In the genomic region with DNA sequence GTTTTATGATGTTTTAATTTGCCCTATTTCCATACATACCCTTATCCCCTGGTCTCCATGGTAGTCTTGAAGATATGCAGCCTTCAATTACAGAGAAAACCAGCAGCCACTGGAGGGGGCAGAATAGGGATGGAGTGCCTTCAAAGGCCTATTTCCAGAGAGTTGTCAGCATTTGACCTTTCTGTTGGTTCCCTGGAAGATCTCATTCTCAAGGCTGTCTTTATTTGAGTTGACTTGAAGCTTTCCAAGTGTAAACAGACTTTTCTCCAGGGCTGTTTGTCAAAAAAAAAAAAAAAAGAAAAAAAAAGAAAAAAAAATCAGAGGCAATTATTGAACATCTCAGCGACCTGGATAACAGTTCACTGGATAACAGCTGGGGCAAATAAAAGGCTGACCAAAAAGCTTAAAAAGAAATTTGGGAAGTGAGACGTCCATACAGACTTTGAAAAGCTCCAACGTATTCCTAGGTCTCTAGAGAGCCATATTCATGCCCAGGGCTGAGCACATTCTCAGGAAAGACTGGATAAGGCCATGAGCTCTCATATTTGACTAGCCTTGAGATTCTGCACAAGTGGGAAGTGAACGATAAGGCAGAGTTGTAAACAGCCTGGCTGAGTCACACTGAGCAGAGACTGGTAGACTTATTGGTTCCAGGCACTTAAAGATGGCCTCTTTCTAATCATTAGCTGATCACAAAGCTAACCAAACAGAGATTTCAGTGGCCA, we compare ENCODE assay signal across 12 cellular contexts.
A peak's percentile ranks its signal among the peaks of the same experiment; 100 is the strongest.
DNase-seq lines count a peak whose midpoint lies in the region; ATAC-seq and TF ChIP-seq lines count a peak whose summit lies in the region.
"Had no signal": no experiment of that assay in that cellular context is flagged by ENCODE, and none has a peak within 500 bp of the region (broad histone marks: within the 10 kb centered on the region; RNA-seq: fewer than 3 reads in every experiment).

No MANE protein-coding gene starts in this region.

- peaks cover 4% of the 10 kb centered on the region for H3K36me3 Mint-ChIP-seq in neural progenitor cell

- WGBS in upper lobe of left lung, 2 donors = 54 to 64% methylated on average over 4 of the region's 4 CpGs

- DNase-seq in amniotic epithelial cell (ENCODE audit: low read depth) = peak; percentile 96
- peak; percentile 96 for DNase-seq in fibroblast of villous mesenchyme (ENCODE audit: low read depth)
- DNase-seq in neural progenitor cell (ENCODE audit: low spot score) = no peak
- DNase-seq in upper lobe of left lung = no peak
- DNase-seq in DMS79 treated with DMSO at 0.1 percent for 48 hours (lab: John Stamatoyannopoulos, UW) = no peak
- DNase-seq in cerebellar nuclear complex (lab: John Stamatoyannopoulos, UW) = no peak
- DNase-seq in SW 1271 (lab: John Stamatoyannopoulos, UW) = no peak
- DNase-seq: activated T-cell treated with anti-CD3 and anti-CD28 coated beads, Interleukin-2, amount 50 U/mL, for 4 hours; COR-L47 had no signal

- no peaks in the 10 kb centered on the region for H3K79me2 ChIP-seq in neural progenitor cell (ENCODE audit: low read depth)

- no peak overlapping the region for H2AFZ ChIP-seq in neural progenitor cell (replicated peaks)

- peaks cover 30% of the 10 kb centered on the region for H3K9me3 Mint-ChIP-seq in neural progenitor cell

- H3K4me1 Mint-ChIP-seq in neural progenitor cell = peaks cover 32% of the 10 kb centered on the region

- no peak overlapping the region for H3K9ac ChIP-seq in neural progenitor cell

- H4K20me1 ChIP-seq in neural progenitor cell (ENCODE audit: low read depth) = no peaks in the 10 kb centered on the region

- H3K4me3 ChIP-seq in fibroblast of villous mesenchyme (ENCODE audit: low read depth, low read length) (no peak overlapping the region), neural progenitor cell (no peak overlapping the region), upper lobe of left lung (no peak overlapping the region)

- peak overlapping the region; percentile 46 for H3K27ac Mint-ChIP-seq in neural progenitor cell

- H3K4me1 ChIP-seq in neural progenitor cell (no peaks in the 10 kb centered on the region), upper lobe of left lung (peaks cover 4 to 9% (median 7%) of the 10 kb centered on the region in 4 donors)

- no peak overlapping the region for H3K4me3 Mint-ChIP-seq in neural progenitor cell
- H3K4me3 Mint-ChIP-seq: activated T-cell treated with anti-CD3 and anti-CD28 coated beads, Interleukin-2, amount 50 U/mL, for 4 hours had no signal

- H3F3A ChIP-seq in neural progenitor cell (ENCODE audit: low read depth) = no peaks in the 10 kb centered on the region

- TF ChIP-seq POLR2A in upper lobe of left lung (IDR thresholded peaks at IDR 0.05) = no peak

- H3K27me3 Mint-ChIP-seq in neural progenitor cell (ENCODE audit: insufficient read depth, low read depth) = peaks cover 4% of the 10 kb centered on the region

- no peak overlapping the region for H3K4me2 ChIP-seq in neural progenitor cell

- H3K27ac ChIP-seq in neural progenitor cell (no peak overlapping the region), upper lobe of left lung (peak overlapping the region; percentile 51 to 75 (median 66))
- H3K27ac ChIP-seq: epithelial cell of prostate had no signal

- no peaks in the 10 kb centered on the region for H3K36me3 ChIP-seq in neural progenitor cell
- no peaks in the 10 kb centered on the region for H3K36me3 ChIP-seq in upper lobe of left lung

- TF ChIP-seq CTCF in fibroblast of villous mesenchyme (IDR thresholded peaks at IDR 0.05; ENCODE audit: insufficient read depth, low read depth, low read length) = no peak
- TF ChIP-seq CTCF in neural progenitor cell (IDR thresholded peaks at IDR 0.05) = no peak
- TF ChIP-seq CTCF in upper lobe of left lung (IDR thresholded peaks at IDR 0.05) = no peak

- H3K27me3 ChIP-seq in neural progenitor cell (no peaks in the 10 kb centered on the region), upper lobe of left lung (no peaks in the 10 kb centered on the region)

- TF ChIP-seq EP300 in upper lobe of left lung (IDR thresholded peaks at IDR 0.05) = peak in 1 of 4 donors; percentile 5

- H3K9me3 ChIP-seq in neural progenitor cell (ENCODE audit: low read depth) (peaks cover 6% of the 10 kb centered on the region), upper lobe of left lung (peaks cover 3 to 24% (median 13%) of the 10 kb centered on the region in 4 donors)

- peak in 1 of 2 donors; percentile 53 for ATAC-seq in upper lobe of left lung (ENCODE audit: low FRiP score in 2 of 2)
- ATAC-seq in GM21576 (IDR thresholded peaks at IDR 0.05; ENCODE audit: unreplicated experiment) = no peak
- ATAC-seq: activated T-cell treated with anti-CD3 and anti-CD28 coated beads, Interleukin-2, amount 50 U/mL, for 4 hours; SK-N-SH treated with all-trans-retinoic acid at 6 μM for 48 hours had no signal

Comparison
In these comparisons a context has a peak if more than half of its experiments do, and no peak if none do; other contexts are left out.
1. DNase-seq: peak in amniotic epithelial cell (single experiment) and fibroblast of villous mesenchyme (single experiment); none in neural progenitor cell (single experiment), upper lobe of left lung (0 of 2), DMS79 treated with DMSO at 0.1 percent for 48 hours (single experiment), cerebellar nuclear complex (0 of 2) and SW 1271 (0 of 2).